Comparison of ENCODE assay signal across 8 cellular contexts in the genomic region with DNA sequence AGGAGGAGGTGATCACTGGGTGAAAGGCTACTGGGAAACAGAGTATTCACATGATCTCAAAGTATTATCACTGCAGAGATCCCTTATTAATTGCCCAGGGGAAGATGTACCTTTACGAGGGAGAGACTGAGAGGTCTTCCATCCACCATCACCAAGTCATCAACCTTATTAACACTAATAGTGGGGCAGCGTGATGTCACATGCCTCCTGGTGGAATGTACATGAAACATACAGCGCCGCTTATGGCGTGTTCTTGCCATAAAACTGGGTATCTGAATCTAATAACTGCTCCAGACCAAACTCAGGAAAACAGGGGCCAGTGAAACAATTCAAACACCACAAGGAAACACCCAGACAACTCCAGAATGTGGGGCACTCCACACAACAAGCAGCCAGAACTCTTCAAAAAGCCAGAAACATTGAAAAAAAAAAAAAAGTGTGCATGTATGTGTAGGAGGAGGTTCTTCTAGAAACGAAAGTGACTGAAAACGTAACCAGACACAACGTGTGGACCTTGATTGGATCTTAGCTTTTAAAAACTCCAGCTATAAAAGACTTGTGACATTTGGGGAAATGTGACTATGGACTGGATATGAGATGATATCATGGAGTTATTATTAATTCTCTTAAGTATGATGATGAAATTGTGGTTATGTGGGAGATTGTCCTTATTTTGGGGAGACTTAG. TPM values are rescaled to one million over a fixed set of nuclear protein-coding genes. Genes with fewer than 3 reads are reported as not detected.
DNase-seq lines count a peak whose midpoint lies in the region; ATAC-seq, FAIRE-seq and TF ChIP-seq lines count a peak whose summit lies in the region.

No MANE protein-coding gene starts in this region.

- no peak for FAIRE-seq in HTR-8/SVneo (lab: Jason Lieb, UNC)

- no peaks in the 10 kb centered on the region for H3K27me3 ChIP-seq in adrenal gland

- TF ChIP-seq CTCF in adrenal gland (IDR thresholded peaks at IDR 0.05), result no peak

- H3K4me3 ChIP-seq in adrenal gland, result no peak overlapping the region

- intact Hi-C loops in adrenal gland (cut with DNase I), result no loop called here

- H3K27ac Mint-ChIP-seq in naive thymus-derived CD8-positive, alpha-beta T cell, result peak overlapping the region in 9 of 10 donors; percentile 22 to 90 (median 72)

- H3K4me1 Mint-ChIP-seq in naive thymus-derived CD8-positive, alpha-beta T cell, result peaks cover 25 to 62% (median 59%) of the 10 kb centered on the region in 4 donors

- H3K27me3 Mint-ChIP-seq in naive thymus-derived CD8-positive, alpha-beta T cell, result no peaks in the 10 kb centered on the region

- DNase-seq in CD1c-positive myeloid dendritic cell (ENCODE audit: extremely low spot score), result peak; percentile 85
- peak; percentile 71 for DNase-seq in MV-4-11 (lab: John Stamatoyannopoulos, UW)
- no peak for DNase-seq in adrenal gland
- peak in 2 of 10 donors; percentile 10 to 16 for DNase-seq in naive thymus-derived CD8-positive, alpha-beta T cell
- DNase-seq in HTR-8/SVneo (ENCODE audit: insufficient read length, low spot score), result no peak

- H3K4me1 ChIP-seq in adrenal gland (replicated peaks in 1 of 2), result peaks cover 25 to 64% of the 10 kb centered on the region in 2 donors

- no peaks in the 10 kb centered on the region for H3K9me3 ChIP-seq in adrenal gland (replicated peaks in 1 of 3)

- H3K4me3 Mint-ChIP-seq in naive thymus-derived CD8-positive, alpha-beta T cell, result peak overlapping the region; percentile 45 to 82 (median 64)

- ATAC-seq in naive thymus-derived CD8-positive, alpha-beta T cell, result no peak
- ATAC-seq in HG02763 (IDR thresholded peaks at IDR 0.05; ENCODE audit: unreplicated experiment), result no peak
- ATAC-seq in GM18907 (IDR thresholded peaks at IDR 0.05; ENCODE audit: unreplicated experiment), result no peak
- no peak for ATAC-seq in GM21381 (IDR thresholded peaks at IDR 0.05; ENCODE audit: unreplicated experiment)

- POLR2A ChIA-PET in naive thymus-derived CD8-positive, alpha-beta T cell (lab: Charles Lee), result no interaction called here

- peak overlapping the region in 4 of 5 donors; percentile 37 to 78 (median 58) for H3K27ac ChIP-seq in adrenal gland

- TF ChIP-seq POLR2A in adrenal gland (IDR thresholded peaks at IDR 0.05), result no peak

- peaks cover 0 to 18% (median 0%) of the 10 kb centered on the region in 3 donors for H3K36me3 Mint-ChIP-seq in naive thymus-derived CD8-positive, alpha-beta T cell

- WGBS in adrenal gland, 4 donors, result 56 to 69% (median 59%) methylated on average over 8 of the region's 8 CpGs

- no peaks in the 10 kb centered on the region for H3K36me3 ChIP-seq in adrenal gland (replicated peaks in 1 of 2)

- H3K9me3 Mint-ChIP-seq in naive thymus-derived CD8-positive, alpha-beta T cell, result no peaks in the 10 kb centered on the region

RNA-seq across cellular contexts. Expression of gene STIMATE, which starts 4.6 kb away (rescaled TPM):
- 10 to 100 TPM; 16.4 to 42.8 (median 22.2) TPM for total RNA-seq in adrenal gland
- polyA plus RNA-seq in adrenal gland, result 10 to 100 TPM; 15.4 to 28.2 (median 25.7) TPM
- 10 to 100 TPM; 19.5 to 26.5 TPM for total RNA-seq in naive thymus-derived CD8-positive, alpha-beta T cell
- 1 to 10 TPM; 5.1 to 6.3 (median 5.3) TPM for polyA plus RNA-seq in naive thymus-derived CD8-positive, alpha-beta T cell

RNA-seq across cellular contexts. Expression of gene MUSTN1, which starts 57.9 kb away (rescaled TPM):
- 1 to 10 TPM in 3 of 8 donors, under 1 TPM in 1, not detected in 4; 0.50 to 6.5 (median 2.2) TPM for total RNA-seq in adrenal gland
- 100 to 1,000 TPM in 1 of 3 donors, 10 to 100 TPM in 1, 1 to 10 TPM in 1; 1.4 to 128 (median 79.3) TPM for polyA plus RNA-seq in adrenal gland
- 1 to 10 TPM in 1 of 2 experiments, not detected in 1; 3.4 TPM for total RNA-seq in naive thymus-derived CD8-positive, alpha-beta T cell
- polyA plus RNA-seq in naive thymus-derived CD8-positive, alpha-beta T cell, result under 1 TPM in 1 of 3 donors, not detected in 2; 0.68 TPM

Comparison
In these comparisons a context has a peak if more than half of its experiments do, and no peak if none do; other contexts are left out.
1. DNase-seq: peak in CD1c-positive myeloid dendritic cell (single experiment) and MV-4-11 (single experiment); none in adrenal gland (0 of 7) and HTR-8/SVneo (single experiment).